ENCODE assay signal across 8 cellular contexts in genomic region chr12:102948941-102949352, GRCh38. TPM values are rescaled to one million over a fixed set of nuclear protein-coding genes. Genes with fewer than 3 reads are reported as not detected.
A peak's percentile ranks its signal among the peaks of the same experiment; 100 is the strongest.
DNase-seq lines count a peak whose midpoint lies in the region; ATAC-seq, FAIRE-seq and TF ChIP-seq lines count a peak whose summit lies in the region.

No MANE protein-coding gene starts in this region.

- no peak overlapping the region for H3K4me3 ChIP-seq in fibroblast of villous mesenchyme (ENCODE audit: low read depth, low read length)

- no peak for TF ChIP-seq POLR2A in GM12891 (IDR thresholded peaks at IDR 0.05; ENCODE audit: low read depth, low read length)

- DNase-seq in AG08395 (ENCODE audit: low spot score): peak; percentile 54
- DNase-seq in GM12891 (ENCODE audit: insufficient read length, low spot score): no peak
- peak; percentile 21 for DNase-seq in NCI-H2227 treated with DMSO at 0.1 percent for 48 hours (lab: John Stamatoyannopoulos, UW)
- DNase-seq in activated CD8-positive, alpha-beta memory T cell treated with anti-CD3 and anti-CD28 coated beads, Interleukin-2, amount 50 U/mL, for 48 hours: peak; percentile 88
- peak; percentile 39 for DNase-seq in fibroblast of villous mesenchyme (ENCODE audit: low read depth)
- peak; percentile 13 for DNase-seq in renal cortical epithelial cell (ENCODE audit: low read depth)

- ATAC-seq in GM18868 (IDR thresholded peaks at IDR 0.05; ENCODE audit: unreplicated experiment) (no peak), GM19035 (IDR thresholded peaks at IDR 0.05; ENCODE audit: unreplicated experiment) (no peak)

- TF ChIP-seq CTCF in fibroblast of villous mesenchyme (IDR thresholded peaks at IDR 0.05; ENCODE audit: insufficient read depth, low read depth, low read length): peak; percentile 83

- peak; percentile 88 for FAIRE-seq in GM12891 (lab: Jason Lieb, UNC)

TF ChIP-seq in GM12891, 5 proteins besides CTCF, POLR2A, EP300 and RAD21:
- TF ChIP-seq POU2F2 (IDR thresholded peaks at IDR 0.05; ENCODE audit: low read depth, low read length) (peak; percentile 23; the same call in 1 of the 2 replicates), SPI1 (IDR thresholded peaks at IDR 0.05; ENCODE audit: low read depth, low read length) (no peak)

RNA-seq across cellular contexts. Expression of gene ASCL1, which starts 8.5 kb away (rescaled TPM):
- polyA plus RNA-seq in GM12891 (2012; ENCODE audit: low read depth, missing spikeins): 0.47 TPM
- total RNA-seq in fibroblast of villous mesenchyme: not detected in 2 replicates
- total RNA-seq in renal cortical epithelial cell: not detected in 2 replicates

RNA-seq across cellular contexts. Expression of gene PAH, which starts 31.9 kb away (rescaled TPM):
- 0.01 TPM for polyA plus RNA-seq in GM12891 (2012; ENCODE audit: low read depth, missing spikeins)
- not detected in 2 replicates for total RNA-seq in fibroblast of villous mesenchyme
- 0.52 TPM in 1 of 2 replicates, not detected in the other for total RNA-seq in renal cortical epithelial cell
